Comparison of ENCODE assay signal across 28 cellular contexts in genomic region chr7:51251292-51251691, GRCh38.
DNase-seq lines count a peak whose midpoint lies in the region; ATAC-seq, FAIRE-seq and TF ChIP-seq lines count a peak whose summit lies in the region.
"Had no signal": no experiment of that assay in that cellular context is flagged by ENCODE, and none has a peak within 500 bp of the region (broad histone marks: within the 10 kb centered on the region; RNA-seq: fewer than 3 reads in every experiment).

No MANE protein-coding gene starts in this region.

- TF ChIP-seq CTCF in MCF 10A (IDR thresholded peaks at IDR 0.05; ENCODE audit: unreplicated experiment) = no peak
- no peak for TF ChIP-seq CTCF in mammary epithelial cell (conservative IDR thresholded peaks at IDR 0.05 in 1 of 2, IDR thresholded peaks at IDR 0.05 in 1 of 2; ENCODE audit: extremely low read depth in 1 of 2, insufficient read depth in 1 of 2, low read depth in 1 of 2, low read length in 2 of 2)
- TF ChIP-seq CTCF in dorsolateral prefrontal cortex (IDR thresholded peaks at IDR 0.05 in 54 of 56, conservative IDR thresholded peaks at IDR 0.05 in 2 of 56; ENCODE audit: low read depth in 1 of 56, partially characterized antibody in 56 of 56) = no peak
- TF ChIP-seq CTCF in mucosa of descending colon (IDR thresholded peaks at IDR 0.05) = no peak
- TF ChIP-seq CTCF in H9 (conservative IDR thresholded peaks at IDR 0.05) = no peak

- intact Hi-C loops in MCF 10A (cut with micrococcal nuclease) = no loop called here
- intact Hi-C loops in mammary epithelial cell (cut with micrococcal nuclease) = no loop called here
- intact Hi-C loops in dorsolateral prefrontal cortex (cut with DNase I) = loop anchor here in 1 of 2 donors (5.0 kb wide), 1 partner anchor 106 kb away; no protein-coding TSS in a partner anchor
- intact Hi-C loops in mucosa of descending colon (cut with DNase I, micrococcal nuclease) = no loop called here

- in situ Hi-C loops in mammary epithelial cell (cut with MboI; ENCODE audit: low sequenced_read_pairs in 2 of 2) = no loop called here

- H3K4me1 Mint-ChIP-seq in MCF 10A (ENCODE audit: insufficient read depth, unreplicated experiment) (peaks cover 22% of the 10 kb centered on the region), H9 (peaks cover 22 to 34% of the 10 kb centered on the region in 2 experiments)

- no peak overlapping the region for H2BK120ac ChIP-seq in H9 (ENCODE audit: low read depth, low read length, poor library complexity, severe bottlenecking)

- peaks cover 5% of the 10 kb centered on the region for H3K79me1 ChIP-seq in H9 (ENCODE audit: insufficient read depth, low read depth, low read length, poor library complexity, severe bottlenecking)

- H3K36me3 Mint-ChIP-seq in MCF 10A (ENCODE audit: insufficient read depth, unreplicated experiment) (no peaks in the 10 kb centered on the region), H9 (ENCODE audit: insufficient read depth in 1 of 3, low read depth in 3 of 3) (no peaks in the 10 kb centered on the region)

- 75% methylated on average over 4 of the region's 4 CpGs for WGBS in mammary epithelial cell (ENCODE audit: low coverage, missing lambda C conversion rate)
- WGBS in H9 (ENCODE audit: extremely low coverage, insufficient read length, low lambda C conversion rate) = no CpG with 5 or more reads among the region's 4 CpGs

- DNase-seq in MCF 10A (ENCODE audit: unreplicated experiment) (peak; percentile 19), mammary epithelial cell (no peak), dorsolateral prefrontal cortex (no peak), mucosa of descending colon (peak in 1 of 3 donors; percentile 45), urothelium cell line (ENCODE audit: low spot score) (no peak), GF-D8 (lab: John Stamatoyannopoulos, UW) (no peak), NCI-H510A treated with DMSO at 0.1 percent for 48 hours (lab: John Stamatoyannopoulos, UW) (no peak), H9 (no peak)
- DNase-seq: activated CD4-positive, CD25-positive, alpha-beta regulatory T cell; activated CD8-positive, alpha-beta T cell treated with anti-CD3 and anti-CD28 coated beads, Interleukin-2, amount 10 ng/mL, durations not matched to agents 7 days and 5 days; activated naive CD4-positive, alpha-beta T cell; activated T-cell treated with anti-CD3 and anti-CD28 coated beads, Interleukin-2, amount 50 U/mL, for 24 hours; amygdala; central memory CD4-positive, alpha-beta T cell; esophagus squamous epithelium; GM23248; midbrain; NCI-H1694; NCI-H774; nephron progenitor cell; stimulated activated CD4-positive, alpha-beta T cell treated with anti-CD3 and anti-CD28 coated beads, Interleukin-4, amount 100 ng/mL, for 1 hour had no signal

- H3K9me3 Mint-ChIP-seq in MCF 10A (ENCODE audit: unreplicated experiment) (no peaks in the 10 kb centered on the region), H9 (no peaks in the 10 kb centered on the region)
- H3K9me3 Mint-ChIP-seq: activated T-cell treated with anti-CD3 and anti-CD28 coated beads, Interleukin-2, amount 50 U/mL, for 24 hours; nephron progenitor cell; stimulated activated naive CD8-positive, alpha-beta T cell treated with anti-CD3 and anti-CD28 coated beads, Interleukin-15, Interleukin-2, amounts not matched to agents 100 ng/mL and 50 ng/mL, for 24 hours had no signal

- dilution Hi-C loops in mammary epithelial cell (cut with HindIII; ENCODE audit: low sequenced_read_pairs) = no loop called here

- H3K27ac Mint-ChIP-seq in MCF 10A (ENCODE audit: low read depth, unreplicated experiment) = no peak overlapping the region
- no peak overlapping the region; a peak in 1 of 7 replicates for H3K27ac Mint-ChIP-seq in H9
- H3K27ac Mint-ChIP-seq: activated CD8-positive, alpha-beta T cell treated with anti-CD3 and anti-CD28 coated beads, Interleukin-2, amount 10 ng/mL, durations not matched to agents 7 days and 5 days; activated T-cell treated with anti-CD3 and anti-CD28 coated beads, Interleukin-2, amount 50 U/mL, for 24 hours; nephron progenitor cell; stimulated activated naive CD8-positive, alpha-beta T cell treated with anti-CD3 and anti-CD28 coated beads, Interleukin-15, Interleukin-2, amounts not matched to agents 100 ng/mL and 50 ng/mL, for 24 hours had no signal

- H3K9me3 ChIP-seq in mammary epithelial cell (replicated peaks; ENCODE audit: insufficient read depth, low read length) (no peaks in the 10 kb centered on the region), mucosa of descending colon (no peaks in the 10 kb centered on the region), H9 (ENCODE audit: control insufficient read depth, low read depth, low read length) (no peaks in the 10 kb centered on the region)
- H3K9me3 ChIP-seq: BLaER1 treated with 17β-estradiol and CSF1 and Interleukin-3, amounts not matched to agents 10 nM and 100 nM; esophagus squamous epithelium had no signal

- no peak overlapping the region for H3K4me3 Mint-ChIP-seq in MCF 10A (ENCODE audit: unreplicated experiment)
- H3K4me3 Mint-ChIP-seq in H9 = no peak overlapping the region
- H3K4me3 Mint-ChIP-seq: activated CD8-positive, alpha-beta T cell treated with anti-CD3 and anti-CD28 coated beads, Interleukin-2, amount 10 ng/mL, durations not matched to agents 7 days and 5 days; activated T-cell treated with anti-CD3 and anti-CD28 coated beads, Interleukin-2, amount 50 U/mL, for 24 hours; nephron progenitor cell; stimulated activated naive CD8-positive, alpha-beta T cell treated with anti-CD3 and anti-CD28 coated beads, Interleukin-15, Interleukin-2, amounts not matched to agents 100 ng/mL and 50 ng/mL, for 24 hours had no signal

- H4K20me1 ChIP-seq in mammary epithelial cell (ENCODE audit: insufficient read depth, low read length) (no peaks in the 10 kb centered on the region), H9 (ENCODE audit: control insufficient read depth, insufficient read depth, insufficient read length) (no peaks in the 10 kb centered on the region)
- H4K20me1 ChIP-seq: BLaER1 treated with 17β-estradiol and CSF1 and Interleukin-3, amounts not matched to agents 10 nM and 100 nM had no signal

- no peaks in the 10 kb centered on the region for H3K79me2 ChIP-seq in mammary epithelial cell (ENCODE audit: insufficient read depth, low read length)
- peaks cover 3% of the 10 kb centered on the region; the same call in 1 of the 2 replicates for H3K79me2 ChIP-seq in H9 (ENCODE audit: insufficient read depth, low read length)

- H2BK12ac ChIP-seq in H9 (ENCODE audit: insufficient read length, low read depth, low read length) = no peak overlapping the region

- H3K4me2 ChIP-seq in mammary epithelial cell (ENCODE audit: insufficient read depth, low read depth, low read length) = no peak overlapping the region
- H3K4me2 ChIP-seq in H9 (ENCODE audit: insufficient read depth, insufficient read length, low read length) = no peak overlapping the region
- H3K4me2 ChIP-seq: BLaER1 treated with 17β-estradiol and CSF1 and Interleukin-3, amounts not matched to agents 10 nM and 100 nM; smooth muscle cell had no signal

- no peak overlapping the region for H3K27ac ChIP-seq in mammary epithelial cell (ENCODE audit: insufficient read depth, low read depth, low read length)
- H3K27ac ChIP-seq in dorsolateral prefrontal cortex = peak overlapping the region in 55 of 59 donors; percentile 18 to 100 (median 93)
- H3K27ac ChIP-seq in H9 (ENCODE audit: insufficient read length, low read depth, low read length) = no peak overlapping the region
- H3K27ac ChIP-seq: BLaER1 treated with 17β-estradiol and CSF1 and Interleukin-3, amounts not matched to agents 10 nM and 100 nM; esophagus squamous epithelium; GM23248; SK-N-MC had no signal

- H3K14ac ChIP-seq in H9 (ENCODE audit: insufficient read depth, low read length) = no peak overlapping the region

- no TSS peak for BruUV-seq in MCF 10A (replicated peaks; lab: Mats Ljungman, UMichigan)
- no TSS peak for BruUV-seq in mammary epithelial cell (replicated peaks; lab: Mats Ljungman, UMichigan)

- H3K56ac ChIP-seq in H9 (ENCODE audit: insufficient read length, low read depth, low read length) = no peak overlapping the region

- no peak overlapping the region for H3K18ac ChIP-seq in H9 (ENCODE audit: insufficient read length, low read depth, low read length)

- ATAC-seq in mucosa of descending colon = peak; percentile 90
- ATAC-seq: activated CD8-positive, alpha-beta T cell treated with anti-CD3 and anti-CD28 coated beads, Interleukin-2, amount 10 ng/mL, durations not matched to agents 7 days and 5 days; K562 had no signal

- FAIRE-seq in urothelium cell line (lab: Jason Lieb, UNC) = peak; percentile 87
- FAIRE-seq: D721Med, K562, RCC 7860 had no signal

- H4K8ac ChIP-seq in H9 (replicated peaks; ENCODE audit: insufficient read length, low read depth, low read length) = no peak overlapping the region

- POLR2A ChIA-PET in MCF 10A (lab: Yijun Ruan, JAX) = interaction anchor here (1.3 to 1.4 kb wide), 2 partner anchors 64 to 99 kb away, joined by 3 to 5 read pairs; no protein-coding TSS in a partner anchor

- no peak overlapping the region for H3T11ph ChIP-seq in H9 (ENCODE audit: low read length)

- CTCF ChIA-PET in MCF 10A (lab: Yijun Ruan, JAX) = interaction anchor here (0.7 to 3.3 kb wide), 12 partner anchors 21 to 116 kb away, joined by 3 to 12 read pairs (median 3); no protein-coding TSS in a partner anchor
- CTCF ChIA-PET in mammary epithelial cell (lab: Charles Lee; ENCODE audit: low non-redundant PET) = no interaction called here

- H2BK15ac ChIP-seq in H9 (ENCODE audit: low read depth, low read length) = no peak overlapping the region

- H3K4me3 ChIP-seq in mammary epithelial cell (replicated peaks in 1 of 3; ENCODE audit: insufficient read depth in 1 of 3, low read depth in 2 of 3, low read length in 3 of 3) (no peak overlapping the region), dorsolateral prefrontal cortex (no peak overlapping the region), mucosa of descending colon (no peak overlapping the region)
- H3K4me3 ChIP-seq: BLaER1 treated with 17β-estradiol and CSF1 and Interleukin-3, amounts not matched to agents 10 nM and 100 nM; esophagus squamous epithelium; GM23248; K562; SK-N-MC; smooth muscle cell had no signal

- no peak overlapping the region for H3K4ac ChIP-seq in H9 (ENCODE audit: low read depth, low read length)

- H3K4me1 ChIP-seq in mammary epithelial cell (ENCODE audit: insufficient read depth, low read length) (peaks cover 3% of the 10 kb centered on the region), mucosa of descending colon (ENCODE audit: low read depth) (peaks cover 3% of the 10 kb centered on the region), H9 (ENCODE audit: insufficient read depth, low read length) (peaks cover 4% of the 10 kb centered on the region; the same call in 1 of the 2 replicates)
- H3K4me1 ChIP-seq: BLaER1 treated with 17β-estradiol and CSF1 and Interleukin-3, amounts not matched to agents 10 nM and 100 nM; esophagus squamous epithelium had no signal

- no peak overlapping the region for H4K5ac ChIP-seq in H9 (ENCODE audit: insufficient read length, low read depth, low read length)

- H3K9ac ChIP-seq in mammary epithelial cell (ENCODE audit: insufficient read depth, low read length) (no peak overlapping the region), H9 (ENCODE audit: extremely low read depth, insufficient read length, low read length) (no peak overlapping the region)
- H3K9ac ChIP-seq: BLaER1 treated with 17β-estradiol and CSF1 and Interleukin-3, amounts not matched to agents 10 nM and 100 nM; GM23248 had no signal

- H2AK5ac ChIP-seq in H9 (ENCODE audit: insufficient read length, low read length) = no peak overlapping the region

- H3K23ac ChIP-seq in H9 (ENCODE audit: insufficient read length, low read depth, low read length) = no peak overlapping the region

- no peaks in the 10 kb centered on the region for H3K27me3 ChIP-seq in mammary epithelial cell (ENCODE audit: insufficient read depth, low read length)
- no peaks in the 10 kb centered on the region for H3K27me3 ChIP-seq in dorsolateral prefrontal cortex
- no peaks in the 10 kb centered on the region for H3K27me3 ChIP-seq in H9 (ENCODE audit: insufficient read depth, low read length)
- H3K27me3 ChIP-seq: BLaER1 treated with 17β-estradiol and CSF1 and Interleukin-3, amounts not matched to agents 10 nM and 100 nM; esophagus squamous epithelium had no signal

- H3K27me3 Mint-ChIP-seq in MCF 10A (ENCODE audit: insufficient read depth, unreplicated experiment) (no peaks in the 10 kb centered on the region), H9 (ENCODE audit: low read depth) (no peaks in the 10 kb centered on the region; the same call in 1 of the 2 replicates)
- H3K27me3 Mint-ChIP-seq: stimulated activated naive CD8-positive, alpha-beta T cell treated with anti-CD3 and anti-CD28 coated beads, Interleukin-15, Interleukin-2, amounts not matched to agents 100 ng/mL and 50 ng/mL, for 24 hours had no signal

- no peak overlapping the region for H4K91ac ChIP-seq in H9 (ENCODE audit: insufficient read length, low read depth, low read length)

- no peaks in the 10 kb centered on the region for H3K23me2 ChIP-seq in H9 (ENCODE audit: insufficient read length, low read depth, low read length, poor library complexity, severe bottlenecking)

- no peak overlapping the region for H2BK5ac ChIP-seq in H9 (ENCODE audit: insufficient read length, low read length)

- no peak overlapping the region for H2BK20ac ChIP-seq in H9 (ENCODE audit: low read depth, low read length, poor library complexity, severe bottlenecking)

- no peak overlapping the region for H2AFZ ChIP-seq in mammary epithelial cell (ENCODE audit: low read depth, low read length)
- H2AFZ ChIP-seq in H9 (ENCODE audit: low read length) = no peak overlapping the region
- H2AFZ ChIP-seq: GM23248 had no signal

- H3K36me3 ChIP-seq in mammary epithelial cell (ENCODE audit: insufficient read depth, low read length) = no peaks in the 10 kb centered on the region
- H3K36me3 ChIP-seq in mucosa of descending colon (ENCODE audit: low read depth) = no peaks in the 10 kb centered on the region
- H3K36me3 ChIP-seq: BLaER1 treated with 17β-estradiol and CSF1 and Interleukin-3, amounts not matched to agents 10 nM and 100 nM; esophagus squamous epithelium had no signal

Comparison
In these comparisons a context has a peak if more than half of its experiments do, and no peak if none do; other contexts are left out.
1. H3K27ac ChIP-seq: peak in dorsolateral prefrontal cortex (55 of 59); none in mammary epithelial cell (single experiment) and H9 (single experiment).